22 cellular contexts compared by ENCODE assay signal in the genomic region with DNA sequence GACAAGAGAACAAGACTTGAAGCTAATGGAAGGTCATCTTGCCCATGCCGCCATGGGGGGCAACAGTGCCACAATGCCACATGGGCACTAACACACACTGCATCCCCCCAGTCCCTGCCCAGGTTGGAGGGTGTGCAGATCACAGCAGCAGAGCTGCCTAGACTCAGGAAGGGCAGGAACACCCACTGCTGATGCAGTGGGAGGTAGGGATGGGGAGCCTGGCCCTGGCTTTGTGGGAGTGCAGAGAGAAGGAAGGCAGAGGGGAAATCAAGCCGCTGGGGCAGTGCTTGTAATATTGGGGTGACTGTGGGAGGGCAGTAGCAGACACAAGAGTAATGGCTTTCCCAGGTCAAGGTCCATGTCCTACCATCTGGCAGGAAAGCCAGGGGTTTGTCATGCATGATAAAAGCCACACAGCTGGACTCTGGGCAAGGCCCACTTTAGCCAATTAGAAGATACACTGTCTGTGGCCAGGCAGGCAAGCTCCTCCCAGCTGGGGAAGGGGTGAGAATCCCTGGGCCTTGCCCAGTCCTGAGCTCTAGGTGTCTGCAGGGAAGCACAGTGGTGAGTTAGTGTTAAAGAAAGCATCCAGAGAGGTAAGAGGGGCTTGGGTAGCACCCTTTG. TPM values are rescaled to one million over a fixed set of nuclear protein-coding genes. Genes with fewer than 3 reads are reported as not detected.
DNase-seq lines count a peak whose midpoint lies in the region; ATAC-seq, FAIRE-seq and TF ChIP-seq lines count a peak whose summit lies in the region.
"Had no signal": no experiment of that assay in that cellular context is flagged by ENCODE, and none has a peak within 500 bp of the region (broad histone marks: within the 10 kb centered on the region; RNA-seq: fewer than 3 reads in every experiment).

No MANE protein-coding gene starts in this region.

- H3K9me3 Mint-ChIP-seq in CD4-positive, CD25-positive, alpha-beta regulatory T cell, result no peaks in the 10 kb centered on the region
- H3K9me3 Mint-ChIP-seq in nephron, result no peaks in the 10 kb centered on the region

- H3K9ac ChIP-seq in NT2/D1 (ENCODE audit: insufficient read length, low read depth) (peak overlapping the region; percentile 43), H1 (replicated peaks in 1 of 4; ENCODE audit: extremely low read depth in 1 of 4, low read depth in 3 of 4, low read length in 3 of 4) (peak overlapping the region in 1 of 4 experiments; percentile 3; a peak in 1 of 7 replicates)

- peak overlapping the region; percentile 55 for H3K56ac ChIP-seq in H1 (replicated peaks; ENCODE audit: insufficient read length, low read depth, low read length)

- H2BK120ac ChIP-seq in H1 (replicated peaks; ENCODE audit: low read depth, low read length), result peak overlapping the region; percentile 58

- peak overlapping the region; percentile 92; the same call in 1 of the 2 replicates for H2BK15ac ChIP-seq in H1 (ENCODE audit: low read length)

- H4K91ac ChIP-seq in H1 (replicated peaks; ENCODE audit: insufficient read length, low read length), result peak overlapping the region; percentile 91

- H3K36me3 Mint-ChIP-seq in CD4-positive, CD25-positive, alpha-beta regulatory T cell, result no peaks in the 10 kb centered on the region
- H3K36me3 Mint-ChIP-seq in nephron (ENCODE audit: low read depth), result peaks cover 33% of the 10 kb centered on the region

- peak overlapping the region; percentile 26 to 80 (median 30) for H3K4me3 Mint-ChIP-seq in CD4-positive, CD25-positive, alpha-beta regulatory T cell
- no peak overlapping the region for H3K4me3 Mint-ChIP-seq in nephron

- H2AK5ac ChIP-seq in H1 (ENCODE audit: low read depth, low read length), result peak overlapping the region; percentile 66; the same call in 1 of the 2 replicates

- peak overlapping the region; percentile 94; the same call in 1 of the 2 replicates for H2BK5ac ChIP-seq in H1 (ENCODE audit: low read depth, low read length)

- no peak for TF ChIP-seq POLR2A in H1 (IDR thresholded peaks at IDR 0.05; ENCODE audit: control extremely low read depth in 1 of 2, low read depth in 2 of 2, low read length in 2 of 2)

- peaks cover 23 to 44% (median 38%) of the 10 kb centered on the region in 4 donors for H3K4me1 Mint-ChIP-seq in CD4-positive, CD25-positive, alpha-beta regulatory T cell
- peaks cover 25% of the 10 kb centered on the region for H3K4me1 Mint-ChIP-seq in nephron

- TF ChIP-seq CTCF in H1 (IDR thresholded peaks at IDR 0.05; ENCODE audit: control extremely low read depth in 1 of 3, insufficient read depth in 1 of 3, low read depth in 1 of 3, low read length in 3 of 3) (no peak), nephron (IDR thresholded peaks at IDR 0.05; ENCODE audit: unreplicated experiment in 3 of 3) (no peak)

- FAIRE-seq in H1 (lab: Jason Lieb, UNC), result no peak

- no peaks in the 10 kb centered on the region for H3K36me3 ChIP-seq in CD4-positive, CD25-positive, alpha-beta regulatory T cell (ENCODE audit: control insufficient read depth, insufficient read depth, low read length)
- H3K36me3 ChIP-seq in NT2/D1 (ENCODE audit: insufficient read depth, insufficient read length, low read length), result peaks cover 64% of the 10 kb centered on the region
- peaks cover 4 to 19% (median 9%) of the 10 kb centered on the region in 4 experiments; a peak in 7 of 8 replicates for H3K36me3 ChIP-seq in H1 (ENCODE audit: control insufficient read depth in 2 of 4, insufficient read depth in 4 of 4, low read length in 3 of 4)
- H3K36me3 ChIP-seq: colonic mucosa, right lobe of liver, upper lobe of left lung had no signal

- peak overlapping the region in 2 of 3 donors; percentile 60 to 90 for H3K27ac Mint-ChIP-seq in CD4-positive, CD25-positive, alpha-beta regulatory T cell
- peak overlapping the region in 2 of 3 experiments; percentile 39 to 77 for H3K27ac Mint-ChIP-seq in nephron

- TF ChIP-seq EP300 in H1 (IDR thresholded peaks at IDR 0.05; ENCODE audit: borderline replicate concordance in 1 of 2, low read depth in 2 of 2, low read length in 2 of 2), result no peak

- peak overlapping the region; percentile 97; the same call in 1 of the 2 replicates for H2BK12ac ChIP-seq in H1 (ENCODE audit: low read depth, low read length)

- H3K4me1 ChIP-seq in CD4-positive, CD25-positive, alpha-beta regulatory T cell (ENCODE audit: control insufficient read depth, insufficient read depth, low read length, poor library complexity, severe bottlenecking), result peaks cover 38% of the 10 kb centered on the region
- H3K4me1 ChIP-seq in NT2/D1 (ENCODE audit: insufficient read depth, insufficient read length) (peaks cover 16% of the 10 kb centered on the region), H1 (replicated peaks in 1 of 4; ENCODE audit: control insufficient read depth in 3 of 4, insufficient read depth in 4 of 4, low read length in 3 of 4) (peaks cover 3 to 15% (median 11%) of the 10 kb centered on the region in 4 experiments)
- H3K4me1 ChIP-seq: Caco-2, colonic mucosa, right lobe of liver, SJSA1 had no signal

- H3K4ac ChIP-seq in H1 (replicated peaks; ENCODE audit: insufficient read length, low read depth, low read length), result no peak overlapping the region

- H3K4me2 ChIP-seq in H1 (ENCODE audit: insufficient read depth in 1 of 2, low read depth in 2 of 2, low read length in 2 of 2), result peak overlapping the region; percentile 14 to 53; a peak in 3 of 4 replicates
- H3K4me2 ChIP-seq: PC-9 had no signal

- no peaks in the 10 kb centered on the region for H3K9me3 ChIP-seq in CD4-positive, CD25-positive, alpha-beta regulatory T cell (ENCODE audit: control insufficient read depth in 2 of 2, low read length in 2 of 2)
- H3K9me3 ChIP-seq in NT2/D1 (ENCODE audit: insufficient read depth, low read length), result peaks cover 11% of the 10 kb centered on the region; the same call in 1 of the 2 replicates
- no peaks in the 10 kb centered on the region for H3K9me3 ChIP-seq in H1 (ENCODE audit: insufficient read depth in 2 of 2, low read depth in 1 of 2, low read length in 1 of 2)
- H3K9me3 ChIP-seq: Caco-2, colonic mucosa, right lobe of liver, SJSA1, stomach, upper lobe of left lung had no signal

- CTCF ChIA-PET in H1 (lab: Charles Lee; ENCODE audit: partially characterized antibody), result interaction anchor here (0.6 to 4.7 kb wide), 15 partner anchors 10 to 141 kb away, joined by 3 to 25 read pairs (median 6); partner anchors contain the start of gene MEF2D

- H3K18ac ChIP-seq in H1 (ENCODE audit: extremely low read depth, low read length), result 0 out of 2 replicates have a peak overlapping the region, but pooled peaks have one; percentile 27

- no peaks in the 10 kb centered on the region for H3K23me2 ChIP-seq in H1 (ENCODE audit: low read depth, low read length)

- POLR2A ChIA-PET in H1 (lab: Charles Lee; ENCODE audit: partially characterized antibody), result interaction anchor here (1.4 to 3.9 kb wide), 5 partner anchors 10 to 65 kb away, joined by 3 to 20 read pairs (median 8); partner anchors contain the start of gene NAXE

- no peaks in the 10 kb centered on the region for H3K79me2 ChIP-seq in H1 (ENCODE audit: control insufficient read depth in 1 of 2, insufficient read depth in 2 of 2, low read length in 2 of 2)

- H3K23ac ChIP-seq in H1 (ENCODE audit: insufficient read length), result no peak overlapping the region

- H4K8ac ChIP-seq in H1 (ENCODE audit: extremely low read depth, insufficient read depth, low read length), result no peak overlapping the region

- ATAC-seq in CD4-positive, CD25-positive, alpha-beta regulatory T cell (ENCODE audit: low read depth in 2 of 2), result no peak

- DNase-seq in CD4-positive, CD25-positive, alpha-beta regulatory T cell, result no peak
- DNase-seq in NT2/D1 (ENCODE audit: low read depth, low spot score) (no peak), H1 (ENCODE audit: low read depth in 1 of 2, low spot score in 2 of 2) (peak in 1 of 2 experiments; percentile 58), NAMALWA (ENCODE audit: low spot score) (no peak), germinal center (ENCODE audit: low spot score) (no peak), LoVo (ENCODE audit: low spot score) (no peak)
- DNase-seq: activated CD4-positive, alpha-beta T cell treated with anti-CD3 and anti-CD28 coated beads for 36 hours; activated naive CD4-positive, alpha-beta T cell; Caco-2; colonic mucosa; NCI-H1092; NCI-H2107; NCI-H526 treated with DMSO at 0.1 percent for 48 hours; PC-9; right lobe of liver; stomach; T1000; upper lobe of left lung had no signal

- H3K27ac ChIP-seq in CD4-positive, CD25-positive, alpha-beta regulatory T cell (ENCODE audit: insufficient read depth, low read length, poor library complexity, severe bottlenecking), result no peak overlapping the region
- no peak overlapping the region for H3K27ac ChIP-seq in H1 (ENCODE audit: low read depth, low read length)
- H3K27ac ChIP-seq: PC-9, right lobe of liver, SJSA1 had no signal

- peak overlapping the region; percentile 95; the same call in 1 of the 2 replicates for H2BK20ac ChIP-seq in H1 (ENCODE audit: low read length)

- no peaks in the 10 kb centered on the region for H3K79me1 ChIP-seq in H1 (ENCODE audit: low read depth, low read length)

- no peak overlapping the region for H3K14ac ChIP-seq in H1 (ENCODE audit: insufficient read length)

- no peaks in the 10 kb centered on the region for H3K27me3 Mint-ChIP-seq in CD4-positive, CD25-positive, alpha-beta regulatory T cell
- no peaks in the 10 kb centered on the region for H3K27me3 Mint-ChIP-seq in nephron (ENCODE audit: low read depth)
- H3K27me3 Mint-ChIP-seq: activated CD4-positive, alpha-beta T cell treated with anti-CD3 and anti-CD28 coated beads for 36 hours had no signal

- no peak; a peak in 1 of 4 replicates for TF ChIP-seq RAD21 in H1 (IDR thresholded peaks at IDR 0.05 in 1 of 2, conservative IDR thresholded peaks at IDR 0.05 in 1 of 2; ENCODE audit: low read depth in 2 of 2, low read length in 2 of 2)

- no peaks in the 10 kb centered on the region for H4K20me1 ChIP-seq in H1 (replicated peaks in 1 of 2; ENCODE audit: control insufficient read depth in 1 of 2, insufficient read depth in 2 of 2, low read length in 2 of 2)

- no peaks in the 10 kb centered on the region for H3K27me3 ChIP-seq in CD4-positive, CD25-positive, alpha-beta regulatory T cell (ENCODE audit: control insufficient read depth, insufficient read depth, low read length)
- H3K27me3 ChIP-seq in NT2/D1 (ENCODE audit: insufficient read depth, insufficient read length) (no peaks in the 10 kb centered on the region), H1 (replicated peaks in 1 of 4; ENCODE audit: control insufficient read depth in 3 of 4, extremely low read depth in 1 of 4, insufficient read depth in 3 of 4, low read length in 3 of 4) (no peaks in the 10 kb centered on the region)
- H3K27me3 ChIP-seq: colonic mucosa, right lobe of liver, SJSA1, stomach, upper lobe of left lung had no signal

- WGBS in H1 (ENCODE audit: extremely low coverage in 1 of 2, insufficient coverage in 1 of 2, insufficient read length in 1 of 2, insufficient replicate concordance in 2 of 2, low coverage in 1 of 2, low lambda C conversion rate in 2 of 2, missing lambda C conversion rate in 1 of 2), 2 experiments, result 72% methylated on average over 2 of the region's 2 CpGs; no CpG with 5 or more reads in 1 of the 2 experiments

- no peak overlapping the region for H4K5ac ChIP-seq in H1 (ENCODE audit: insufficient read length, low read depth, low read length)

- H3K4me3 ChIP-seq in CD4-positive, CD25-positive, alpha-beta regulatory T cell (ENCODE audit: low read depth, low read length), result no peak overlapping the region
- H3K4me3 ChIP-seq in NT2/D1 (ENCODE audit: insufficient read length, low read depth) (no peak overlapping the region), H1 (ENCODE audit: extremely low read depth in 1 of 4, insufficient read depth in 2 of 4, low read depth in 3 of 4, low read length in 4 of 4) (peak overlapping the region in 1 of 4 experiments; percentile 20; a peak in 2 of 8 replicates)
- H3K4me3 ChIP-seq: colonic mucosa, PC-9, right lobe of liver, SJSA1, stomach, upper lobe of left lung had no signal

- H2AFZ ChIP-seq in H1 (ENCODE audit: low read length), result no peak overlapping the region
- H2AFZ ChIP-seq: PC-9 had no signal

RNA-seq across cellular contexts. Expression of gene MEF2D, which starts 25.4 kb away (rescaled TPM):
- 186 TPM for total RNA-seq in CD4-positive, CD25-positive, alpha-beta regulatory T cell
- polyA plus RNA-seq in CD4-positive, CD25-positive, alpha-beta regulatory T cell, result 10 to 100 TPM in 1 of 4 donors, 1 to 10 TPM in 3; 4.6 to 11.5 (median 6.4) TPM
- 17.3 and 19.5 TPM in 2 replicates for total RNA-seq in H1 (2021; fragmentation: NEBNext Ultra II Directional; extraction: Animal tissue kit (Norgen Biotek cat#: 25700))
- polyA plus RNA-seq in H1 (2011; rRNA removed), result 20.3 and 44.4 TPM in 2 replicates
- 12.4 TPM for polyA plus RNA-seq in H1 (2011; cell fraction: cytosol; rRNA removed)
- polyA plus RNA-seq in H1 (2011; cell fraction: nucleus; rRNA removed), result 19.5 TPM
- 10.3 to 14.6 TPM (median 12.8 TPM) in 4 replicates for polyA plus RNA-seq in H1 (2012, experiment 1 of 2)
- 8.1 TPM for polyA plus RNA-seq in H1 (2012, experiment 2 of 2)
- 9.1 TPM for polyA plus RNA-seq in H1 (2013, experiment 1 of 2)
- 8.8 TPM for polyA plus RNA-seq in H1 (2013, experiment 2 of 2)
- 6.7 and 7.7 TPM in 2 replicates for polyA minus RNA-seq in H1 (2011; rRNA and poly(A)+ RNA removed)
- polyA minus RNA-seq in H1 (2011; cell fraction: cytosol; rRNA and poly(A)+ RNA removed), result 14.5 TPM
- polyA minus RNA-seq in H1 (2011; cell fraction: nucleus; rRNA and poly(A)+ RNA removed), result 9.3 TPM

RNA-seq across cellular contexts. Expression of gene IQGAP3, which starts 46.4 kb away (rescaled TPM):
- total RNA-seq in CD4-positive, CD25-positive, alpha-beta regulatory T cell, result 0.10 TPM
- polyA plus RNA-seq in CD4-positive, CD25-positive, alpha-beta regulatory T cell, result under 1 TPM; 0.05 to 0.98 (median 0.41) TPM
- 20.9 and 22.3 TPM in 2 replicates for total RNA-seq in H1 (2021; fragmentation: NEBNext Ultra II Directional; extraction: Animal tissue kit (Norgen Biotek cat#: 25700))
- polyA plus RNA-seq in H1 (2011; rRNA removed), result 14.6 and 18.2 TPM in 2 replicates
- polyA plus RNA-seq in H1 (2011; cell fraction: cytosol; rRNA removed), result 17.7 TPM
- polyA plus RNA-seq in H1 (2011; cell fraction: nucleus; rRNA removed), result 92.9 TPM
- polyA plus RNA-seq in H1 (2012, experiment 1 of 2), result 16.6 to 22.1 TPM (median 19.6 TPM) in 4 replicates
- polyA plus RNA-seq in H1 (2012, experiment 2 of 2), result 10.9 TPM
- polyA plus RNA-seq in H1 (2013, experiment 1 of 2), result 12.9 TPM
- polyA plus RNA-seq in H1 (2013, experiment 2 of 2), result 10.7 TPM
- polyA minus RNA-seq in H1 (2011; rRNA and poly(A)+ RNA removed), result 32.1 and 40.4 TPM in 2 replicates
- polyA minus RNA-seq in H1 (2011; cell fraction: cytosol; rRNA and poly(A)+ RNA removed), result 15.9 TPM
- 30.1 TPM for polyA minus RNA-seq in H1 (2011; cell fraction: nucleus; rRNA and poly(A)+ RNA removed)

RNA-seq across cellular contexts. Expression of gene TTC24, which starts 53.6 kb away (rescaled TPM):
- 2.3 TPM for total RNA-seq in CD4-positive, CD25-positive, alpha-beta regulatory T cell
- polyA plus RNA-seq in CD4-positive, CD25-positive, alpha-beta regulatory T cell, result under 1 TPM in 3 of 4 donors, not detected in 1; 0.34 to 0.65 (median 0.35) TPM
- total RNA-seq in H1 (2021; fragmentation: NEBNext Ultra II Directional; extraction: Animal tissue kit (Norgen Biotek cat#: 25700)), result not detected in 2 replicates
- 0.08 TPM in 1 of 2 replicates, not detected in the other for polyA plus RNA-seq in H1 (2011; rRNA removed)
- 0.09 TPM for polyA plus RNA-seq in H1 (2011; cell fraction: cytosol; rRNA removed)
- 0.26 TPM for polyA plus RNA-seq in H1 (2011; cell fraction: nucleus; rRNA removed)
- not detected in 4 replicates for polyA plus RNA-seq in H1 (2012, experiment 1 of 2)
- not detected for polyA plus RNA-seq in H1 (2012, experiment 2 of 2)
- polyA plus RNA-seq in H1 (2013, experiment 1 of 2), result not detected
- polyA plus RNA-seq in H1 (2013, experiment 2 of 2), result 0.04 TPM
- polyA minus RNA-seq in H1 (2011; rRNA and poly(A)+ RNA removed), result not detected in 2 replicates
- not detected for polyA minus RNA-seq in H1 (2011; cell fraction: cytosol; rRNA and poly(A)+ RNA removed)
- polyA minus RNA-seq in H1 (2011; cell fraction: nucleus; rRNA and poly(A)+ RNA removed), result 1.5 TPM
- total RNA-seq: Caco-2, colonic mucosa, epithelial cell of proximal tubule, osteoblast, PC-9, SJSA1 had no signal
- polyA plus RNA-seq: stomach had no signal

Comparison
In these comparisons a context has a peak if more than half of its experiments do, and no peak if none do; other contexts are left out.
1. H3K4me3 Mint-ChIP-seq: peak in CD4-positive, CD25-positive, alpha-beta regulatory T cell (4 of 4); none in nephron (0 of 3).
2. RNA of gene IQGAP3, which starts 46.4 kb away (total RNA-seq): 20.9 to 22.3 TPM in H1; 0.10 TPM in CD4-positive, CD25-positive, alpha-beta regulatory T cell (single experiment); every median in the first group is over 10 times any median in the second.